ENCODE assay signal across 29 cellular contexts in genomic region chr7:101118856-101119255, GRCh38. TPM values are rescaled to one million over a fixed set of nuclear protein-coding genes. Genes with fewer than 3 reads are reported as not detected.
A peak's percentile ranks its signal among the peaks of the same experiment; 100 is the strongest.
DNase-seq lines count a peak whose midpoint lies in the region; ATAC-seq, FAIRE-seq and TF ChIP-seq lines count a peak whose summit lies in the region.
"Had no signal": no experiment of that assay in that cellular context is flagged by ENCODE, and none has a peak within 500 bp of the region (broad histone marks: within the 10 kb centered on the region; RNA-seq: fewer than 3 reads in every experiment).

No MANE protein-coding gene starts in this region.

- H3K23ac ChIP-seq in IMR-90 (ENCODE audit: low read depth, low read length) (peak overlapping the region; percentile 80), mesenchymal stem cell (ENCODE audit: low read length in 2 of 2) (no peak overlapping the region)

- TF ChIP-seq CTCF in IMR-90 (conservative IDR thresholded peaks at IDR 0.05; ENCODE audit: low read depth, low read length) (no peak), astrocyte (IDR thresholded peaks at IDR 0.05; ENCODE audit: insufficient read depth, low read depth, low read length) (no peak), tibial artery (IDR thresholded peaks at IDR 0.05) (no peak)

- H3K56ac ChIP-seq in IMR-90 (ENCODE audit: extremely low read depth, insufficient read depth, low read length) = no peak overlapping the region

- H2BK15ac ChIP-seq in IMR-90 (ENCODE audit: low read depth, low read length) (peak overlapping the region; percentile 13; the same call in 2 of the 3 replicates), mesenchymal stem cell (ENCODE audit: low read depth, poor library complexity, severe bottlenecking) (no peak overlapping the region)

- H4K20me1 ChIP-seq in IMR-90 (ENCODE audit: insufficient read depth, low read length) (no peaks in the 10 kb centered on the region), astrocyte (ENCODE audit: insufficient read depth, low read length) (no peaks in the 10 kb centered on the region)

- H3K79me2 ChIP-seq in astrocyte (ENCODE audit: insufficient read depth, low read length) = peaks cover 7% of the 10 kb centered on the region

- in situ Hi-C loops in IMR-90 (cut with MboI; ENCODE audit: low sequenced_read_pairs) = loop anchor here (25.0 kb wide), 1 partner anchor 682 kb away; the partner anchor contains the start of genes MEPCE, PPP1R35 and ZCWPW1

- no peaks in the 10 kb centered on the region for H3K27me3 ChIP-seq in IMR-90 (ENCODE audit: control insufficient read depth, insufficient read depth, low read length)
- no peaks in the 10 kb centered on the region for H3K27me3 ChIP-seq in astrocyte (ENCODE audit: insufficient read depth, low read length)
- H3K27me3 ChIP-seq in mesenchymal stem cell (ENCODE audit: control insufficient read depth in 1 of 2, insufficient read depth in 1 of 2, low read length in 2 of 2) = no peaks in the 10 kb centered on the region
- no peaks in the 10 kb centered on the region for H3K27me3 ChIP-seq in tibial artery
- no peaks in the 10 kb centered on the region for H3K27me3 ChIP-seq in aorta (ENCODE audit: control insufficient read depth in 1 of 2, insufficient read depth in 2 of 2, low read length in 1 of 2)
- H3K27me3 ChIP-seq: neural progenitor cell, right atrium auricular region, transverse colon had no signal

- H3K27me3 Mint-ChIP-seq in astrocyte (ENCODE audit: low read depth, unreplicated experiment) = no peaks in the 10 kb centered on the region

- no peak for FAIRE-seq in astrocyte (lab: Jason Lieb, UNC)

- peak overlapping the region; percentile 97 for H2AK5ac ChIP-seq in IMR-90 (ENCODE audit: low read depth, low read length)
- H2AK5ac ChIP-seq in mesenchymal stem cell (ENCODE audit: low read length, severe bottlenecking) = peak overlapping the region; percentile 96

- CTCF ChIA-PET in IMR-90 (lab: Yijun Ruan, JAX) = interaction anchor here (0.6 kb wide), 1 partner anchor 16 kb away, joined by 3 read pairs; no protein-coding TSS in a partner anchor

- DNase-seq in IMR-90 = no peak
- no peak for DNase-seq in astrocyte (ENCODE audit: low read depth)
- no peak for DNase-seq in mesenchymal stem cell
- DNase-seq in tibial artery = no peak
- DNase-seq in epidermal melanocyte (ENCODE audit: insufficient read length, low spot score) = no peak
- DNase-seq in aorta = no peak
- DNase-seq: activated CD4-positive, alpha-beta T cell treated with anti-CD3 and anti-CD28 coated beads, Interleukin-2, amount 50 U/mL, for 48 hours; activated CD4-positive, CD25-positive, alpha-beta regulatory T cell treated with anti-CD3 and anti-CD28 coated beads, Interleukin-2, amount 50 U/mL, for 72 hours; activated T-cell treated with anti-CD3 and anti-CD28 coated beads, Interleukin-2, amount 50 U/mL, for 72 hours; Calu3; cerebellar nuclear complex; DND-41; GF-D8; immature natural killer cell; left colon; mammary epithelial cell; NCI-H1092 treated with DMSO at 0.1 percent for 48 hours; NCI-H1694 treated with DMSO at 0.1 percent for 48 hours; NCI-H2171; NCI-H82; posterior cingulate gyrus; stimulated activated CD4-positive, alpha-beta T cell treated with anti-CD3 and anti-CD28 coated beads, Interleukin-4, amount 100 ng/mL, for 24 hours; transverse colon had no signal

- peak overlapping the region in 1 of 2 experiments; percentile 49 for H2BK12ac ChIP-seq in mesenchymal stem cell (ENCODE audit: low read length in 2 of 2)

- intact Hi-C loops in IMR-90 (cut with micrococcal nuclease) = no loop called here
- intact Hi-C loops in tibial artery (cut with DNase I; ENCODE audit: low total_unique reads) = no loop called here
- intact Hi-C loops in aorta (cut with DNase I) = no loop called here

- POLR2A ChIA-PET in IMR-90 (lab: Charles Lee; ENCODE audit: unreplicated experiment) = no interaction called here

- H3K36me3 ChIP-seq in IMR-90 (ENCODE audit: control insufficient read depth, insufficient read depth, low read length) = no peaks in the 10 kb centered on the region
- H3K36me3 ChIP-seq in astrocyte (ENCODE audit: insufficient read depth, low read length) = no peaks in the 10 kb centered on the region
- no peaks in the 10 kb centered on the region for H3K36me3 ChIP-seq in mesenchymal stem cell (ENCODE audit: control insufficient read depth in 1 of 2, insufficient read depth in 2 of 2, low read depth in 1 of 2, low read length in 2 of 2)
- no peaks in the 10 kb centered on the region for H3K36me3 ChIP-seq in tibial artery
- H3K36me3 ChIP-seq in aorta (ENCODE audit: control insufficient read depth in 1 of 2, insufficient read depth in 2 of 2, low read length in 1 of 2) = no peaks in the 10 kb centered on the region
- H3K36me3 ChIP-seq: neural progenitor cell, right atrium auricular region, transverse colon had no signal

- H3K27ac ChIP-seq in IMR-90 (ENCODE audit: insufficient read depth, low read length) (peak overlapping the region; percentile 77), astrocyte (ENCODE audit: low read depth, low read length) (peak overlapping the region; percentile 99), mesenchymal stem cell (ENCODE audit: low read length, poor library complexity, severe bottlenecking) (peak overlapping the region; percentile 81), tibial artery (peak overlapping the region; percentile 68 to 98), aorta (ENCODE audit: low read depth in 1 of 2, low read length in 2 of 2) (peak overlapping the region in 1 of 2 donors; percentile 89)
- H3K27ac ChIP-seq: neural progenitor cell, transverse colon had no signal

- peak overlapping the region; percentile 91 for H2BK120ac ChIP-seq in IMR-90 (ENCODE audit: low read depth, low read length)
- no peak overlapping the region for H2BK120ac ChIP-seq in mesenchymal stem cell (ENCODE audit: low read depth, low read length)

- H3K4ac ChIP-seq in IMR-90 (ENCODE audit: low read depth, low read length) (peak overlapping the region; percentile 94), mesenchymal stem cell (ENCODE audit: low read depth in 1 of 2, low read length in 2 of 2) (no peak overlapping the region)

- H2BK20ac ChIP-seq in IMR-90 (ENCODE audit: low read depth, low read length) = peak overlapping the region; percentile 97; the same call in 1 of the 2 replicates

- H3K9ac ChIP-seq in IMR-90 (ENCODE audit: low read depth, low read length) = no peak overlapping the region
- H3K9ac ChIP-seq in astrocyte (ENCODE audit: low read length) = peak overlapping the region; percentile 51
- peak overlapping the region; percentile 14 for H3K9ac ChIP-seq in mesenchymal stem cell (ENCODE audit: low read length)
- H3K9ac ChIP-seq: neural progenitor cell had no signal

- H3K79me1 ChIP-seq in IMR-90 (ENCODE audit: low read depth in 1 of 2, low read length in 2 of 2) (peaks cover 4 to 32% of the 10 kb centered on the region in 2 experiments; a peak in 2 of 4 replicates), mesenchymal stem cell (replicated peaks; ENCODE audit: low read length, poor library complexity, severe bottlenecking) (no peaks in the 10 kb centered on the region)

- H4K91ac ChIP-seq in IMR-90 (ENCODE audit: insufficient read depth, low read depth, low read length) = peak overlapping the region; percentile 88
- H4K91ac ChIP-seq in mesenchymal stem cell (ENCODE audit: low read length) = no peak overlapping the region

- peaks cover 45% of the 10 kb centered on the region for H3K4me1 Mint-ChIP-seq in astrocyte (ENCODE audit: low read depth, unreplicated experiment)
- H3K4me1 Mint-ChIP-seq: immature natural killer cell had no signal

- TF ChIP-seq RAD21 in IMR-90 (IDR thresholded peaks at IDR 0.05; ENCODE audit: low read length) = no peak

- no peak for ATAC-seq in IMR-90 (ENCODE audit: low read depth)
- ATAC-seq in aorta (ENCODE audit: low FRiP score) = no peak
- no peak for ATAC-seq in HG03571 (IDR thresholded peaks at IDR 0.05; ENCODE audit: unreplicated experiment)
- ATAC-seq: activated T-cell treated with anti-CD3 and anti-CD28 coated beads, Interleukin-2, amount 50 U/mL, for 72 hours; left colon had no signal

- H3K4me3 Mint-ChIP-seq in astrocyte (ENCODE audit: unreplicated experiment) = no peak overlapping the region
- H3K4me3 Mint-ChIP-seq: activated T-cell treated with anti-CD3 and anti-CD28 coated beads, Interleukin-2, amount 50 U/mL, for 72 hours; brain; immature natural killer cell; neural progenitor cell had no signal

- dilution Hi-C loops in IMR-90 (cut with HindIII; ENCODE audit: low sequenced_read_pairs, unreplicated experiment) = no loop called here

- H3K18ac ChIP-seq in IMR-90 (ENCODE audit: low read depth, low read length) (no peak overlapping the region), mesenchymal stem cell (ENCODE audit: low read depth in 1 of 2, low read length in 2 of 2) (no peak overlapping the region)

- H3K14ac ChIP-seq in IMR-90 (replicated peaks; ENCODE audit: low read depth, low read length) (peak overlapping the region; percentile 80), mesenchymal stem cell (ENCODE audit: low read length in 2 of 2) (no peak overlapping the region)

- H3K27ac Mint-ChIP-seq in astrocyte (ENCODE audit: unreplicated experiment) = peak overlapping the region; percentile 16
- H3K27ac Mint-ChIP-seq: activated T-cell treated with anti-CD3 and anti-CD28 coated beads, Interleukin-2, amount 50 U/mL, for 72 hours; immature natural killer cell; neural progenitor cell had no signal

- WGBS in IMR-90 (ENCODE audit: extremely low coverage in 2 of 2, insufficient read length in 1 of 2), 2 experiments = no CpG with 5 or more reads among the region's 3 CpGs
- 69% methylated on average over 3 of the region's 3 CpGs for WGBS in mesenchymal stem cell
- 55 to 65% methylated on average over 3 of the region's 3 CpGs for WGBS in aorta, 2 donors

- H3K4me1 ChIP-seq in IMR-90 (ENCODE audit: control insufficient read depth, insufficient read depth, low read length) (peaks cover 19% of the 10 kb centered on the region), astrocyte (ENCODE audit: insufficient read depth, low read length) (peaks cover 67% of the 10 kb centered on the region), mesenchymal stem cell (ENCODE audit: control insufficient read depth, insufficient read depth, low read depth, low read length) (peaks cover 34% of the 10 kb centered on the region), tibial artery (peaks cover 0 to 69% (median 53%) of the 10 kb centered on the region in 4 donors), aorta (ENCODE audit: control insufficient read depth in 1 of 2, insufficient read depth in 2 of 2, low read length in 2 of 2) (peaks cover 0 to 5% of the 10 kb centered on the region in 2 donors)

- H3K4me3 ChIP-seq in IMR-90 (ENCODE audit: insufficient read depth, low read depth, low read length) (no peak overlapping the region), astrocyte (ENCODE audit: insufficient read depth, low read depth, low read length) (no peak overlapping the region), mesenchymal stem cell (ENCODE audit: insufficient read depth in 1 of 2, low read depth in 1 of 2, low read length in 2 of 2) (no peak overlapping the region), tibial artery (no peak overlapping the region), aorta (ENCODE audit: low read length in 2 of 2) (no peak overlapping the region)
- H3K4me3 ChIP-seq: neural progenitor cell, right atrium auricular region, transverse colon had no signal

- H3K36me3 Mint-ChIP-seq in astrocyte (ENCODE audit: low read depth, unreplicated experiment) = no peaks in the 10 kb centered on the region
- H3K36me3 Mint-ChIP-seq: brain, immature natural killer cell, neural progenitor cell had no signal

- TF ChIP-seq POLR2A in IMR-90 (IDR thresholded peaks at IDR 0.05; ENCODE audit: low read depth, low read length) = no peak

- H3K9me3 Mint-ChIP-seq in astrocyte (ENCODE audit: unreplicated experiment) = peaks cover 4% of the 10 kb centered on the region
- H3K9me3 Mint-ChIP-seq: activated T-cell treated with anti-CD3 and anti-CD28 coated beads, Interleukin-2, amount 50 U/mL, for 72 hours; immature natural killer cell; neural progenitor cell had no signal

- H3K9me1 ChIP-seq in IMR-90 (ENCODE audit: insufficient read depth, low read length) = peaks cover 30% of the 10 kb centered on the region

- peak overlapping the region; percentile 18 for H2AK9ac ChIP-seq in IMR-90 (replicated peaks; ENCODE audit: low read depth, low read length, poor library complexity)

- H4K8ac ChIP-seq in IMR-90 (ENCODE audit: low read depth in 2 of 2, low read length in 2 of 2) (peak overlapping the region; percentile 2 to 91; a peak in 3 of 4 replicates), mesenchymal stem cell (ENCODE audit: low read length) (no peak overlapping the region)

- H3K4me2 ChIP-seq in IMR-90 (ENCODE audit: low read depth, low read length) = no peak overlapping the region
- no peak overlapping the region for H3K4me2 ChIP-seq in astrocyte (ENCODE audit: low read length)
- no peak overlapping the region for H3K4me2 ChIP-seq in mesenchymal stem cell (ENCODE audit: low read length, poor library complexity, severe bottlenecking)
- H3K4me2 ChIP-seq: neural progenitor cell had no signal

- H3K9me3 ChIP-seq in IMR-90 (ENCODE audit: control insufficient read depth, insufficient read depth, low read length) (no peaks in the 10 kb centered on the region), astrocyte (ENCODE audit: insufficient read depth, low read depth, low read length) (no peaks in the 10 kb centered on the region), mesenchymal stem cell (ENCODE audit: control insufficient read depth, low read length) (no peaks in the 10 kb centered on the region), tibial artery (no peaks in the 10 kb centered on the region), aorta (ENCODE audit: control insufficient read depth, low read length) (no peaks in the 10 kb centered on the region)
- H3K9me3 ChIP-seq: right atrium auricular region, transverse colon had no signal

- no peak overlapping the region; the same call in 1 of the 2 replicates for H4K5ac ChIP-seq in IMR-90 (ENCODE audit: low read depth, low read length)

- peak overlapping the region; percentile 98 for H2BK5ac ChIP-seq in IMR-90 (ENCODE audit: low read depth, low read length, poor library complexity, severe bottlenecking)
- no peak overlapping the region for H2BK5ac ChIP-seq in mesenchymal stem cell (ENCODE audit: low read depth, low read length, poor library complexity, severe bottlenecking)

- BruUV-seq in IMR-90 (replicated peaks; lab: Mats Ljungman, UMichigan) = no TSS peak

- H2AFZ ChIP-seq in IMR-90 (replicated peaks; ENCODE audit: low read length, poor library complexity) = no peak overlapping the region
- H2AFZ ChIP-seq in astrocyte (ENCODE audit: low read depth, low read length) = no peak overlapping the region
- no peak overlapping the region for H2AFZ ChIP-seq in mesenchymal stem cell (ENCODE audit: low read depth, low read length)
- H2AFZ ChIP-seq: neural progenitor cell had no signal

RNA-seq across cellular contexts. Expression of gene SERPINE1, which starts 8.0 kb away (rescaled TPM):
- total RNA-seq in IMR-90 (2012; rRNA removed) = 1,441 and 1,485 TPM in 2 replicates
- 2,783 and 2,870 TPM in 2 replicates for polyA plus RNA-seq in IMR-90 (2012; rRNA removed)
- 1,325 and 1,597 TPM in 2 replicates for polyA plus RNA-seq in IMR-90 (2012; cell fraction: cytosol; rRNA removed)
- polyA plus RNA-seq in IMR-90 (2012; cell fraction: nucleus; rRNA removed; ENCODE audit: low replicate concordance) = 924 and 1,074 TPM in 2 replicates
- 1,303 and 1,496 TPM in 2 replicates for total RNA-seq in astrocyte
- polyA plus RNA-seq in mesenchymal stem cell (2013, experiment 1 of 2) = 599 TPM
- 599 TPM for polyA plus RNA-seq in mesenchymal stem cell (2013, experiment 2 of 2)
- total RNA-seq in aorta = 100 to 1,000 TPM in 1 of 2 donors, 10 to 100 TPM in 1; 57.1 to 693 TPM
- polyA plus RNA-seq in aorta = 100 to 1,000 TPM in 1 of 2 donors, 10 to 100 TPM in 1; 71.5 to 137 TPM
- total RNA-seq: T-helper 1 cell treated with Interleukin-12 subunit alpha and Interleukin-12 subunit beta and Interleukin-4 antibody, amounts not matched to agents 30 ng/mL and 1 ng/mL, for 36 hours had no signal

RNA-seq across cellular contexts. Expression of gene TRIM56, which starts 33.6 kb away (rescaled TPM):
- total RNA-seq in IMR-90 (2012; rRNA removed) (3.9 and 4.4 TPM in 2 replicates), astrocyte (24.2 and 24.4 TPM in 2 replicates), aorta (10 to 100 TPM; 56.6 to 58.3 TPM)
- polyA plus RNA-seq in IMR-90 (2012; rRNA removed) (4.7 and 5.9 TPM in 2 replicates), aorta (10 to 100 TPM in 1 of 2 donors, 1 to 10 TPM in 1; 9.4 to 16.9 TPM)
- 2.7 and 2.9 TPM in 2 replicates for polyA plus RNA-seq in IMR-90 (2012; cell fraction: cytosol; rRNA removed)
- polyA plus RNA-seq in IMR-90 (2012; cell fraction: nucleus; rRNA removed; ENCODE audit: low replicate concordance) = 10.6 and 11.6 TPM in 2 replicates
- 12.5 TPM for polyA plus RNA-seq in mesenchymal stem cell (2013, experiment 1 of 2)
- 11.5 TPM for polyA plus RNA-seq in mesenchymal stem cell (2013, experiment 2 of 2)

RNA-seq across cellular contexts. Expression of gene AP1S1, which starts 35.4 kb away (rescaled TPM):
- total RNA-seq in IMR-90 (2012; rRNA removed) (233 and 295 TPM in 2 replicates), astrocyte (172 and 181 TPM in 2 replicates), aorta (10 to 100 TPM; 21.3 to 26.9 TPM)
- polyA plus RNA-seq in IMR-90 (2012; rRNA removed) (178 and 187 TPM in 2 replicates), aorta (10 to 100 TPM; 16.8 to 51.2 TPM)
- polyA plus RNA-seq in IMR-90 (2012; cell fraction: cytosol; rRNA removed) = 282 and 325 TPM in 2 replicates
- polyA plus RNA-seq in IMR-90 (2012; cell fraction: nucleus; rRNA removed; ENCODE audit: low replicate concordance) = 110 and 121 TPM in 2 replicates
- polyA plus RNA-seq in mesenchymal stem cell (2013, experiment 1 of 2) = 65.9 TPM
- 64.7 TPM for polyA plus RNA-seq in mesenchymal stem cell (2013, experiment 2 of 2)

RNA-seq across cellular contexts. Expression of gene VGF, which starts 46.5 kb away (rescaled TPM):
- total RNA-seq in IMR-90 (2012; rRNA removed) (0.18 and 0.28 TPM in 2 replicates), astrocyte (40.5 and 51.8 TPM in 2 replicates), aorta (not detected)
- polyA plus RNA-seq in IMR-90 (2012; rRNA removed) (0.50 and 0.59 TPM in 2 replicates), aorta (not detected)
- polyA plus RNA-seq in IMR-90 (2012; cell fraction: cytosol; rRNA removed) = 0.64 and 0.82 TPM in 2 replicates
- 0.36 and 0.83 TPM in 2 replicates for polyA plus RNA-seq in IMR-90 (2012; cell fraction: nucleus; rRNA removed; ENCODE audit: low replicate concordance)
- 0.04 TPM for polyA plus RNA-seq in mesenchymal stem cell (2013, experiment 1 of 2)
- 0.05 TPM for polyA plus RNA-seq in mesenchymal stem cell (2013, experiment 2 of 2)
- total RNA-seq: M059J, right atrium auricular region had no signal
- polyA plus RNA-seq: immature natural killer cell had no signal
